8 cellular contexts compared by ENCODE assay signal in the genomic region with DNA sequence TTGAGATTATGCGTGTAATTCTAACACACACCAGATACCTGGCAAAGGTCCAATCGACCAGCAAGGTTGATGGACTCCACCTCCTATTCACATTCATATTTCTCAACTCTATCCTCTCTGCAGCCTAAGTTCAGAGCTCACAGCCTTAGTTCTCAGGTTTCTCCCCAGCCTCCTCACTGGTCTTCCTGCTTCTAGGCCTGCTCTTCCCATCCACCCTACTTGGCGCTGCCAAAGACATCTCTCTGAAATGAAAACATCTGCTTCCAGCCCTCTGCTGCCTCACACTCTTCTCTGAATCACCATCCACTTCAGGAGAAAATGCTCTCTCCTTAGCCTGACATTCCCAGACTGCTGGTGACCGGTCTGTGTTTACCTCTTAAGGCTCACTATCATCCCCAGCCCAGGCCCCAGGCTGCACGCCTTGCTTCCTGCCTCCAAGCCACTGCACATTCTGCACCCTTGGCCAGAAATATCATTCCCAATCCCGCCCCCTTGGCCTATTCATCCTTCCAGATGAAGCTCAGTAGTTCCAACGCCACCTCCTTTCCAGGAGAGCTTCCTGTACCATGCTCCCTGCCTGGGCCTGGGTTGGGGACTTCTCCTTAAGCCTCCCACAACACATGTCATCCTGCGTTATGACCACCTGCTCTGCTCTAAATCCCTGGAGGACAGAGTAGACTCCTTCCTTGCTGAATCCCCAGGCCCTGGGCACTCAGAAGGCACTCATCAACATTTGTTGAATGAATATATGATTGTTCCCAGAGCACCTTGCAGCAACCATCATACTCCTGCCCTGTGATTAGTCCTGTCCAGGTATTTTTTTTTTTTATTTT. TPM values are rescaled to one million over a fixed set of nuclear protein-coding genes. Genes with fewer than 3 reads are reported as not detected.
DNase-seq lines count a peak whose midpoint lies in the region; TF ChIP-seq lines count a peak whose summit lies in the region.

No MANE protein-coding gene starts in this region.

- DNase-seq in AG09319 (ENCODE audit: extremely low read depth, low read depth) (peak; percentile 90), HS-5 (ENCODE audit: low read depth) (peak; percentile 76), caudate nucleus (lab: John Stamatoyannopoulos, UW) (peak in 1 of 61 donors; percentile 12), SKM-1 (lab: John Stamatoyannopoulos, UW; ENCODE audit: unreplicated experiment) (no peak), G401 (ENCODE audit: low spot score) (no peak), cerebellar cortex (ENCODE audit: low spot score) (no peak), AML-193 (lab: John Stamatoyannopoulos, UW) (no peak)

- no peak; the same call in 1 of the 2 replicates for TF ChIP-seq CTCF in AG09319 (IDR thresholded peaks at IDR 0.05; ENCODE audit: low read depth, low read length)

- H3K36me3 ChIP-seq in mucosa of rectum (ENCODE audit: control insufficient read depth in 2 of 2, insufficient read depth in 2 of 2, low read length in 2 of 2), result peaks cover 2 to 3% of the 10 kb centered on the region in 2 donors

- no peaks in the 10 kb centered on the region for H3K27me3 ChIP-seq in mucosa of rectum (ENCODE audit: control insufficient read depth in 2 of 2, insufficient read depth in 2 of 2, low read length in 2 of 2)

- in situ Hi-C loops in G401 (cut with HindIII; ENCODE audit: low sequenced_read_pairs), result no loop called here

- H3K4me1 ChIP-seq in mucosa of rectum (ENCODE audit: control insufficient read depth in 2 of 2, insufficient read depth in 2 of 2, low read length in 2 of 2), result peaks cover 84 to 89% of the 10 kb centered on the region in 2 donors

- H3K9ac ChIP-seq in mucosa of rectum (ENCODE audit: low read depth in 1 of 2, low read length in 2 of 2), result peak overlapping the region in 1 of 2 donors; percentile 16

- no peaks in the 10 kb centered on the region for H3K9me3 ChIP-seq in mucosa of rectum (ENCODE audit: control insufficient read depth in 2 of 2, low read length in 2 of 2)

- H3K27ac ChIP-seq in caudate nucleus (ENCODE audit: low read depth, low read length) (peak overlapping the region; percentile 72), mucosa of rectum (ENCODE audit: low read depth in 2 of 2, low read length in 2 of 2) (peak overlapping the region; percentile 44 to 62)

- peak overlapping the region in 1 of 2 donors; percentile 7 for H3K4me3 ChIP-seq in mucosa of rectum (ENCODE audit: low read length in 2 of 2)

RNA-seq across cellular contexts. Expression of gene ARRB1, which starts 3.5 kb away (rescaled TPM):
- 39.0 and 44.6 TPM in 2 replicates for total RNA-seq in G401 (2014; rRNA removed; shearing (Covaris generic))

RNA-seq across cellular contexts. Expression of gene RPS3, which starts 51.3 kb away (rescaled TPM):
- 2,959 and 3,951 TPM in 2 replicates for total RNA-seq in G401 (2014; rRNA removed; shearing (Covaris generic))

Comparison
In these comparisons a context has a peak if more than half of its experiments do, and no peak if none do; other contexts are left out.
1. DNase-seq: peak in AG09319 (single experiment) and HS-5 (single experiment); none in SKM-1 (single experiment), G401 (single experiment), cerebellar cortex (single experiment) and AML-193 (0 of 2).